Comparison of ENCODE assay signal across 11 cellular contexts in the genomic region with DNA sequence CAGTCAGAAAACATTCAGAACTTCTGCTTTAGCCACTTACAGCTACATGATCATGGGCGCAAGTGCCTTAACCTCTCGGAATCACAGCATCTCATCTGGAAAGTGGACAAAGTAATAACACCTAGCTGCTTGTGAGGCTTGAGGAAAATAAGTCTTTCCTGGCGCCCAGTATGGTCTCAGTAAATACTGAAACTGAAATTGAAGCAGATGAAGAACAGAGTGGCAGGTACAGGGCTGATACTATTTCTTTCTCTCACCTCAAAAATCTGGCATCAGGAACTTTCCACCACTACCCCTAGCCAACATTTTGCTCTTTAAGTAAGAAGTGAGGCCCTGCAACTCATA.
DNase-seq lines count a peak whose midpoint lies in the region; ATAC-seq and TF ChIP-seq lines count a peak whose summit lies in the region.
"Had no signal": no experiment of that assay in that cellular context is flagged by ENCODE, and none has a peak within 500 bp of the region (broad histone marks: within the 10 kb centered on the region; RNA-seq: fewer than 3 reads in every experiment).

No MANE protein-coding gene starts in this region.

- H4K20me1 ChIP-seq in H9 (ENCODE audit: control insufficient read depth, insufficient read depth, insufficient read length) = no peaks in the 10 kb centered on the region

- TF ChIP-seq CTCF in H9 (conservative IDR thresholded peaks at IDR 0.05) (no peak), WI38 (IDR thresholded peaks at IDR 0.05; ENCODE audit: low read depth, low read length) (no peak), foreskin keratinocyte (conservative IDR thresholded peaks at IDR 0.05) (no peak), GM13976 (IDR thresholded peaks at IDR 0.05; ENCODE audit: borderline replicate concordance, control extremely low read depth, extremely low read depth, insufficient read depth, missing control alignments) (no peak), lower lobe of right lung (IDR thresholded peaks at IDR 0.05) (no peak)

- no peak overlapping the region for H2BK12ac ChIP-seq in H9 (ENCODE audit: insufficient read length, low read depth, low read length)

- H3K23ac ChIP-seq in H9 (ENCODE audit: insufficient read length, low read depth, low read length) = no peak overlapping the region

- H3K4me3 Mint-ChIP-seq in H9 = no peak overlapping the region
- H3K4me3 Mint-ChIP-seq in stimulated activated naive B cell treated with anti-CD40 and anti-IgM and Interleukin-4, amounts not matched to agents 10 μg/mL and 1 μg/mL and 100 μg/mL, for 72 hours = peak overlapping the region; percentile 79 to 80

- no peak overlapping the region for H2AFZ ChIP-seq in H9 (ENCODE audit: low read length)

- H3K56ac ChIP-seq in H9 (ENCODE audit: insufficient read length, low read depth, low read length) = no peak overlapping the region

- H2AK5ac ChIP-seq in H9 (ENCODE audit: insufficient read length, low read length) = no peak overlapping the region

- in situ Hi-C loops in GM13976 (cut with MboI; ENCODE audit: low sequenced_read_pairs, unreplicated experiment) = no loop called here

- H4K91ac ChIP-seq in H9 (ENCODE audit: insufficient read length, low read depth, low read length) = no peak overlapping the region

- H3K4me1 Mint-ChIP-seq in H9 = peaks cover 28 to 46% of the 10 kb centered on the region in 2 experiments
- peaks cover 39 to 53% of the 10 kb centered on the region in 2 donors for H3K4me1 Mint-ChIP-seq in stimulated activated naive B cell treated with anti-CD40 and anti-IgM and Interleukin-4, amounts not matched to agents 10 μg/mL and 1 μg/mL and 100 μg/mL, for 72 hours

- H4K5ac ChIP-seq in H9 (ENCODE audit: insufficient read length, low read depth, low read length) = no peak overlapping the region

- H3K18ac ChIP-seq in H9 (ENCODE audit: insufficient read length, low read depth, low read length) = no peak overlapping the region

- H3K9me3 Mint-ChIP-seq in H9 = peaks cover 6 to 11% of the 10 kb centered on the region in 2 experiments; a peak in 4 of 5 replicates
- no peaks in the 10 kb centered on the region for H3K9me3 Mint-ChIP-seq in stimulated activated naive B cell treated with anti-CD40 and anti-IgM and Interleukin-4, amounts not matched to agents 10 μg/mL and 1 μg/mL and 100 μg/mL, for 72 hours

- no CpG with 5 or more reads among the region's 3 CpGs for WGBS in H9 (ENCODE audit: extremely low coverage, insufficient read length, low lambda C conversion rate)

- no peak overlapping the region for H2BK15ac ChIP-seq in H9 (ENCODE audit: low read depth, low read length)

- H3K27me3 Mint-ChIP-seq in H9 (ENCODE audit: low read depth) = peaks cover 2% of the 10 kb centered on the region; the same call in 1 of the 2 replicates
- H3K27me3 Mint-ChIP-seq in stimulated activated naive B cell treated with anti-CD40 and anti-IgM and Interleukin-4, amounts not matched to agents 10 μg/mL and 1 μg/mL and 100 μg/mL, for 72 hours = no peaks in the 10 kb centered on the region

- H3K4me1 ChIP-seq in H9 (ENCODE audit: insufficient read depth, low read length) (peaks cover 11% of the 10 kb centered on the region; the same call in 1 of the 2 replicates), foreskin keratinocyte (peaks cover 6% of the 10 kb centered on the region), lower lobe of right lung (peaks cover 26% of the 10 kb centered on the region)

- intact Hi-C loops in lower lobe of right lung (cut with DNase I) = no loop called here

- no peaks in the 10 kb centered on the region for H3K36me3 ChIP-seq in lower lobe of right lung

- H2BK120ac ChIP-seq in H9 (ENCODE audit: low read depth, low read length, poor library complexity, severe bottlenecking) = no peak overlapping the region

- ATAC-seq in foreskin keratinocyte (peak; percentile 23), lower lobe of right lung (no peak)
- ATAC-seq in stimulated activated naive B cell treated with anti-CD40 and anti-IgM and Interleukin-4, amounts not matched to agents 10 μg/mL and 1 μg/mL and 100 μg/mL, for 72 hours (replicated peaks) = no peak

- no peak overlapping the region for H3K9ac ChIP-seq in H9 (ENCODE audit: extremely low read depth, insufficient read length, low read length)

- H3K9me3 ChIP-seq in H9 (ENCODE audit: control insufficient read depth, low read depth, low read length) (no peaks in the 10 kb centered on the region), lower lobe of right lung (no peaks in the 10 kb centered on the region)

- DNase-seq in H9 (no peak), foreskin keratinocyte (no peak), GM13976 (ENCODE audit: low spot score) (no peak), lower lobe of right lung (no peak), HK-2 (ENCODE audit: unreplicated experiment) (no peak)
- DNase-seq in stimulated activated naive B cell treated with anti-CD40 and anti-IgM and Interleukin-4, amounts not matched to agents 10 μg/mL and 1 μg/mL and 100 μg/mL, for 72 hours = no peak
- DNase-seq: central memory CD4-positive, alpha-beta T cell; GOT3; NCI-H446 had no signal

- H3K14ac ChIP-seq in H9 (ENCODE audit: insufficient read depth, low read length) = no peak overlapping the region

- no peak overlapping the region for H3K4me2 ChIP-seq in H9 (ENCODE audit: insufficient read depth, insufficient read length, low read length)

- H3K27ac Mint-ChIP-seq in H9 = peak overlapping the region; percentile 57 to 99 (median 92); a peak in 5 of 7 replicates
- H3K27ac Mint-ChIP-seq in stimulated activated naive B cell treated with anti-CD40 and anti-IgM and Interleukin-4, amounts not matched to agents 10 μg/mL and 1 μg/mL and 100 μg/mL, for 72 hours = peak overlapping the region; percentile 93

- no peak overlapping the region for H2BK20ac ChIP-seq in H9 (ENCODE audit: low read depth, low read length, poor library complexity, severe bottlenecking)

- H3K79me2 ChIP-seq in H9 (ENCODE audit: insufficient read depth, low read length) = no peaks in the 10 kb centered on the region

- no peak overlapping the region for H3K4ac ChIP-seq in H9 (ENCODE audit: low read depth, low read length)

- H4K8ac ChIP-seq in H9 (replicated peaks; ENCODE audit: insufficient read length, low read depth, low read length) = no peak overlapping the region

- H3K23me2 ChIP-seq in H9 (ENCODE audit: insufficient read length, low read depth, low read length, poor library complexity, severe bottlenecking) = peaks cover 7% of the 10 kb centered on the region

- H3K27ac ChIP-seq in H9 (ENCODE audit: insufficient read length, low read depth, low read length) = no peak overlapping the region
- H3K27ac ChIP-seq in foreskin keratinocyte = no peak overlapping the region
- H3K27ac ChIP-seq in lower lobe of right lung = no peak overlapping the region
- H3K27ac ChIP-seq: VCaP had no signal

- H2BK5ac ChIP-seq in H9 (ENCODE audit: insufficient read length, low read length) = no peak overlapping the region

- H3K27me3 ChIP-seq in H9 (ENCODE audit: insufficient read depth, low read length) (no peaks in the 10 kb centered on the region), foreskin keratinocyte (no peaks in the 10 kb centered on the region), lower lobe of right lung (ENCODE audit: low read depth) (no peaks in the 10 kb centered on the region)

- H3K4me3 ChIP-seq in WI38 (ENCODE audit: low read depth, low read length) (peak overlapping the region; percentile 3; the same call in 1 of the 2 replicates), lower lobe of right lung (no peak overlapping the region)

- no peak overlapping the region for H3T11ph ChIP-seq in H9 (ENCODE audit: low read length)

- no peaks in the 10 kb centered on the region for H3K79me1 ChIP-seq in H9 (ENCODE audit: insufficient read depth, low read depth, low read length, poor library complexity, severe bottlenecking)

- H3K36me3 Mint-ChIP-seq in H9 (ENCODE audit: insufficient read depth in 1 of 3, low read depth in 3 of 3) = peaks cover 0 to 11% (median 6%) of the 10 kb centered on the region in 3 experiments; a peak in 5 of 7 replicates
- H3K36me3 Mint-ChIP-seq in stimulated activated naive B cell treated with anti-CD40 and anti-IgM and Interleukin-4, amounts not matched to agents 10 μg/mL and 1 μg/mL and 100 μg/mL, for 72 hours = no peaks in the 10 kb centered on the region

Comparison
In these comparisons a context has a peak if more than half of its experiments do, and no peak if none do; other contexts are left out.
1. H3K4me3 Mint-ChIP-seq: peak in stimulated activated naive B cell treated with anti-CD40 and anti-IgM and Interleukin-4, amounts not matched to agents 10 μg/mL and 1 μg/mL and 100 μg/mL, for 72 hours (2 of 2); none in H9 (0 of 2).